28 cellular contexts compared by ENCODE assay signal in the genomic region with DNA sequence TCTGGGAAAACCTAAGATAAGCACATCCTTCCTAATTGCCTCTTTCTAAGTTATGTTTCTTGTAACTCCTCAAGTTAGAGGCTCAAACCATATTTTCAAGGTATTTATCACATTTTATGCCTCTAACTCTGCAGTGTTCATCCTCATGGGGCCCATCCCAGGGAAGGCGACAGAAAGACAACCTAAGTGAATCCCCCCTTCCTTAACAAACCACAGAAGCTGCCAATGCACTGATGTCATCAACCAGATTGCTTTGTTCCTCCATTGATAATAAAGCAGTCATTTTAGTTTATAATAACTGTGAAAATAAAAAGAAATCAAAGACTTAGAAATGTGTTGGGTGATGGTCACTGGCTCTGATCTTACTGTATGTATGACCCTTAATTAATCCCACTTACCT.
DNase-seq lines count a peak whose midpoint lies in the region; ATAC-seq and TF ChIP-seq lines count a peak whose summit lies in the region.
"Had no signal": no experiment of that assay in that cellular context is flagged by ENCODE, and none has a peak within 500 bp of the region (broad histone marks: within the 10 kb centered on the region; RNA-seq: fewer than 3 reads in every experiment).

No MANE protein-coding gene starts in this region.

- no peaks in the 10 kb centered on the region for H3K4me1 Mint-ChIP-seq in natural killer cell
- H3K4me1 Mint-ChIP-seq: CD4-positive, CD25-positive, alpha-beta regulatory T cell; naive thymus-derived CD8-positive, alpha-beta T cell; stimulated activated effector memory CD8-positive, alpha-beta T cell treated with anti-CD3 and anti-CD28 coated beads, Interleukin-12 subunit alpha, Interleukin-12 subunit beta, amount 100 ng/mL, for 72 hours; T-helper 17 cell had no signal

- H3K4me3 ChIP-seq in choroid plexus epithelial cell (ENCODE audit: low read depth, low read length) (no peak overlapping the region), mesodermal cell (ENCODE audit: extremely low read depth, insufficient read depth, low read length, poor library complexity, severe bottlenecking) (no peak overlapping the region)
- H3K4me3 ChIP-seq: cardiac muscle cell, ovary, spleen, suprapubic skin had no signal

- no peaks in the 10 kb centered on the region for H3K36me3 Mint-ChIP-seq in natural killer cell
- H3K36me3 Mint-ChIP-seq: CD4-positive, CD25-positive, alpha-beta regulatory T cell; naive thymus-derived CD8-positive, alpha-beta T cell; stimulated activated effector memory CD8-positive, alpha-beta T cell treated with anti-CD3 and anti-CD28 coated beads, Interleukin-12 subunit alpha, Interleukin-12 subunit beta, amount 100 ng/mL, for 72 hours had no signal

- H3K27ac Mint-ChIP-seq in natural killer cell = no peak overlapping the region
- H3K27ac Mint-ChIP-seq: activated T-cell treated with anti-CD3 and anti-CD28 coated beads, Interleukin-2, amount 50 U/mL, for 24 hours; CD4-positive, CD25-positive, alpha-beta regulatory T cell; dendritic cell treated with granulocyte-macrophage colony-stimulating factor and Interleukin-4, amounts not matched to agents 40 ng/mL and 50 ng/mL, for 4 days; naive thymus-derived CD8-positive, alpha-beta T cell; stimulated activated effector memory CD8-positive, alpha-beta T cell treated with anti-CD3 and anti-CD28 coated beads, Interleukin-12 subunit alpha, Interleukin-12 subunit beta, amount 100 ng/mL, for 72 hours; T-helper 17 cell had no signal

- H3K9me3 Mint-ChIP-seq in natural killer cell = peaks cover 4 to 5% of the 10 kb centered on the region in 2 donors
- H3K9me3 Mint-ChIP-seq: activated T-cell treated with anti-CD3 and anti-CD28 coated beads, Interleukin-2, amount 50 U/mL, for 24 hours; dendritic cell treated with granulocyte-macrophage colony-stimulating factor and Interleukin-4, amounts not matched to agents 40 ng/mL and 50 ng/mL, for 4 days had no signal

- no peaks in the 10 kb centered on the region for H3K27me3 Mint-ChIP-seq in natural killer cell (ENCODE audit: low read depth in 2 of 2)
- H3K27me3 Mint-ChIP-seq: CD4-positive, CD25-positive, alpha-beta regulatory T cell; dendritic cell treated with granulocyte-macrophage colony-stimulating factor and Interleukin-4, amounts not matched to agents 40 ng/mL and 50 ng/mL, for 4 days had no signal

- no peak overlapping the region for H3K4me3 Mint-ChIP-seq in natural killer cell
- H3K4me3 Mint-ChIP-seq: activated T-cell treated with anti-CD3 and anti-CD28 coated beads, Interleukin-2, amount 50 U/mL, for 24 hours; CD4-positive, CD25-positive, alpha-beta regulatory T cell; dendritic cell treated with granulocyte-macrophage colony-stimulating factor and Interleukin-4, amounts not matched to agents 40 ng/mL and 50 ng/mL, for 4 days; naive thymus-derived CD8-positive, alpha-beta T cell; stimulated activated effector memory CD8-positive, alpha-beta T cell treated with anti-CD3 and anti-CD28 coated beads, Interleukin-12 subunit alpha, Interleukin-12 subunit beta, amount 100 ng/mL, for 72 hours; T-helper 17 cell had no signal

- H3K4me1 ChIP-seq in mesodermal cell (ENCODE audit: control insufficient read depth, insufficient read depth, low read length, poor library complexity, severe bottlenecking) = peaks cover 15% of the 10 kb centered on the region
- H3K4me1 ChIP-seq: suprapubic skin had no signal

- H3K27ac ChIP-seq in mesodermal cell (ENCODE audit: low read depth, low read length, severe bottlenecking) = peak overlapping the region; percentile 77
- H3K27ac ChIP-seq: cardiac muscle cell, RWPE1, suprapubic skin had no signal

- H3K36me3 ChIP-seq in mesodermal cell (ENCODE audit: control insufficient read depth, insufficient read depth, low read length) = no peaks in the 10 kb centered on the region
- H3K36me3 ChIP-seq: cardiac muscle cell, ovary, spleen, suprapubic skin had no signal

- in situ Hi-C loops in GM13976 (cut with MboI; ENCODE audit: low sequenced_read_pairs, unreplicated experiment) = no loop called here

- peak; percentile 36 for DNase-seq in HT1080 (ENCODE audit: low read depth)
- DNase-seq in choroid plexus epithelial cell (ENCODE audit: low read depth) = peak; percentile 46
- no peak for DNase-seq in GM13976 (ENCODE audit: low spot score)
- no peak for DNase-seq in natural killer cell
- no peak for DNase-seq in DMS79 treated with DMSO at 0.1 percent for 48 hours (lab: John Stamatoyannopoulos, UW)
- DNase-seq: activated CD4-positive, alpha-beta T cell treated with anti-CD3 and anti-CD28 coated beads for 4 hours; activated CD8-positive, alpha-beta memory T cell treated with anti-CD3 and anti-CD28 coated beads for 24 hours; activated naive CD4-positive, alpha-beta T cell; activated T-cell treated with anti-CD3 and anti-CD28 coated beads, Interleukin-2, amount 50 U/mL, for 24 hours; CD4-positive, CD25-positive, alpha-beta regulatory T cell; GDM1; Kasumi-1; naive thymus-derived CD8-positive, alpha-beta T cell; NCI-H187 treated with DMSO at 0.1 percent for 48 hours; NCI-H748 treated with DMSO at 0.1 percent for 48 hours; SK-N-SH; spleen; stimulated activated CD4-positive, alpha-beta T cell treated with anti-CD3 and anti-CD28 coated beads, Interleukin-2, amount 100 ng/mL, for 48 hours; T-helper 17 cell had no signal

- ATAC-seq in HG03439 (IDR thresholded peaks at IDR 0.05; ENCODE audit: unreplicated experiment) (no peak), natural killer cell (no peak)
- ATAC-seq: left cardiac atrium; naive thymus-derived CD8-positive, alpha-beta T cell; stimulated activated effector memory CD8-positive, alpha-beta T cell treated with anti-CD3 and anti-CD28 coated beads, Interleukin-12 subunit alpha, Interleukin-12 subunit beta, amount 100 ng/mL, for 72 hours; T-helper 17 cell had no signal

- no peaks in the 10 kb centered on the region for H3K9me3 ChIP-seq in mesodermal cell (ENCODE audit: control insufficient read depth, low read length)
- H3K9me3 ChIP-seq: ovary, SK-N-SH, spleen, suprapubic skin had no signal

- WGBS in mesodermal cell (ENCODE audit: insufficient coverage in 2 of 2), 2 experiments = 80 to 86% methylated on average over 1 of the region's 1 CpG

- TF ChIP-seq CTCF in choroid plexus epithelial cell (conservative IDR thresholded peaks at IDR 0.05; ENCODE audit: low read depth, low read length) = no peak
- no peak for TF ChIP-seq CTCF in GM13976 (IDR thresholded peaks at IDR 0.05; ENCODE audit: borderline replicate concordance, control extremely low read depth, extremely low read depth, insufficient read depth, missing control alignments)
- no peak for TF ChIP-seq CTCF in natural killer cell (IDR thresholded peaks at IDR 0.05)

- intact Hi-C loops in natural killer cell (cut with micrococcal nuclease) = no loop called here

Comparison
In these comparisons a context has a peak if more than half of its experiments do, and no peak if none do; other contexts are left out.
1. DNase-seq: peak in HT1080 (single experiment) and choroid plexus epithelial cell (single experiment); none in GM13976 (single experiment), natural killer cell (single experiment) and DMS79 treated with DMSO at 0.1 percent for 48 hours (single experiment).